Comparison of ENCODE assay signal across 11 cellular contexts in genomic region chr4:10007772-10008171, GRCh38. TPM values are rescaled to one million over a fixed set of nuclear protein-coding genes. Genes with fewer than 3 reads are reported as not detected.
DNase-seq lines count a peak whose midpoint lies in the region; ATAC-seq lines count a peak whose summit lies in the region.
"Had no signal": no experiment of that assay in that cellular context is flagged by ENCODE, and none has a peak within 500 bp of the region (broad histone marks: within the 10 kb centered on the region; RNA-seq: fewer than 3 reads in every experiment).

No MANE protein-coding gene starts in this region.

- peak; percentile 44 for ATAC-seq in GM18873 (IDR thresholded peaks at IDR 0.05; ENCODE audit: low FRiP score, unreplicated experiment)
- ATAC-seq in GM21786 (IDR thresholded peaks at IDR 0.05; ENCODE audit: unreplicated experiment): peak; percentile 35
- peak; percentile 39 for ATAC-seq in HG03521 (IDR thresholded peaks at IDR 0.05; ENCODE audit: unreplicated experiment)
- peak; percentile 63 for ATAC-seq in sciatic nerve
- ATAC-seq in HG02970 (IDR thresholded peaks at IDR 0.05; ENCODE audit: low FRiP score, unreplicated experiment): no peak
- ATAC-seq: activated T-cell treated with anti-CD3 and anti-CD28 coated beads, Interleukin-2, amount 50 U/mL, for 4 hours had no signal

- intact Hi-C loops in sciatic nerve (cut with DNase I): no loop called here

- DNase-seq in sciatic nerve (ENCODE audit: low spot score) (no peak), NCI-H2171 (lab: John Stamatoyannopoulos, UW) (no peak)
- DNase-seq in activated effector memory CD4-positive, alpha-beta T cell treated with Interleukin-2 at 50 U/mL for 16 hours: no peak
- DNase-seq in effector CD4-positive, alpha-beta T cell: no peak
- DNase-seq: activated T-cell treated with anti-CD3 and anti-CD28 coated beads, Interleukin-2, amount 50 U/mL, for 4 hours; kidney; psoas muscle had no signal

RNA-seq across cellular contexts. Expression of gene SLC2A9, which starts 13.5 kb away (rescaled TPM):
- 7.4 TPM for total RNA-seq in sciatic nerve
